In genomic region chr12:69906411-69907216, GRCh38 we compare ENCODE assay signal across 11 cellular contexts.
A peak's percentile ranks its signal among the peaks of the same experiment; 100 is the strongest.
DNase-seq lines count a peak whose midpoint lies in the region; ATAC-seq and TF ChIP-seq lines count a peak whose summit lies in the region.
"Had no signal": no experiment of that assay in that cellular context is flagged by ENCODE, and none has a peak within 500 bp of the region (broad histone marks: within the 10 kb centered on the region; RNA-seq: fewer than 3 reads in every experiment).

No MANE protein-coding gene starts in this region.

- no peaks in the 10 kb centered on the region for H3K9me3 ChIP-seq in left lung
- H3K9me3 ChIP-seq in H9 (ENCODE audit: control insufficient read depth, low read depth, low read length) = no peaks in the 10 kb centered on the region

- H3T11ph ChIP-seq in H9 (ENCODE audit: low read length) = no peak overlapping the region

- H3K14ac ChIP-seq in H9 (ENCODE audit: insufficient read depth, low read length) = no peak overlapping the region

- H4K8ac ChIP-seq in H9 (replicated peaks; ENCODE audit: insufficient read length, low read depth, low read length) = no peak overlapping the region

- H4K5ac ChIP-seq in H9 (ENCODE audit: insufficient read length, low read depth, low read length) = no peak overlapping the region

- no peak overlapping the region for H3K4me3 Mint-ChIP-seq in H9
- H3K4me3 Mint-ChIP-seq in glutamatergic neuron (ENCODE audit: unreplicated experiment) = no peak overlapping the region
- H3K4me3 Mint-ChIP-seq: brain had no signal

- H4K20me1 ChIP-seq in H9 (ENCODE audit: control insufficient read depth, insufficient read depth, insufficient read length) = no peaks in the 10 kb centered on the region

- no CpG with 5 or more reads among the region's 4 CpGs for WGBS in H9 (ENCODE audit: extremely low coverage, insufficient read length, low lambda C conversion rate)

- H3K27me3 Mint-ChIP-seq in H9 (ENCODE audit: low read depth) (no peaks in the 10 kb centered on the region), glutamatergic neuron (ENCODE audit: unreplicated experiment) (no peaks in the 10 kb centered on the region)
- H3K27me3 Mint-ChIP-seq: brain had no signal

- H3K27ac Mint-ChIP-seq in H9 (no peak overlapping the region), glutamatergic neuron (ENCODE audit: unreplicated experiment) (no peak overlapping the region)
- H3K27ac Mint-ChIP-seq: brain had no signal

- no peak overlapping the region for H2AFZ ChIP-seq in H9 (ENCODE audit: low read length)

- H2BK5ac ChIP-seq in H9 (ENCODE audit: insufficient read length, low read length) = no peak overlapping the region

- H3K79me1 ChIP-seq in H9 (ENCODE audit: insufficient read depth, low read depth, low read length, poor library complexity, severe bottlenecking) = no peaks in the 10 kb centered on the region

- H3K18ac ChIP-seq in H9 (ENCODE audit: insufficient read length, low read depth, low read length) = no peak overlapping the region

- ATAC-seq in GM18520 (IDR thresholded peaks at IDR 0.05; ENCODE audit: unreplicated experiment) (peak; percentile 85), GM21619 (IDR thresholded peaks at IDR 0.05; ENCODE audit: unreplicated experiment) (peak; percentile 87), HG03280 (IDR thresholded peaks at IDR 0.05; ENCODE audit: unreplicated experiment) (peak; percentile 85), left lung (peak; percentile 91)

- TF ChIP-seq CTCF in left lung (IDR thresholded peaks at IDR 0.05) (no peak), H9 (conservative IDR thresholded peaks at IDR 0.05) (no peak), glutamatergic neuron (IDR thresholded peaks at IDR 0.05; ENCODE audit: partially characterized antibody, unreplicated experiment) (no peak)

- H3K27ac ChIP-seq in left lung (no peak overlapping the region), H9 (ENCODE audit: insufficient read length, low read depth, low read length) (no peak overlapping the region)

- no peaks in the 10 kb centered on the region for H3K9me3 Mint-ChIP-seq in H9
- no peaks in the 10 kb centered on the region for H3K9me3 Mint-ChIP-seq in glutamatergic neuron (ENCODE audit: unreplicated experiment)

- H3K4me1 Mint-ChIP-seq in H9 (peaks cover 12 to 14% of the 10 kb centered on the region in 2 experiments), glutamatergic neuron (ENCODE audit: low read depth, unreplicated experiment) (no peaks in the 10 kb centered on the region)

- intact Hi-C loops in left lung (cut with DNase I) = no loop called here

- H3K36me3 Mint-ChIP-seq in H9 (ENCODE audit: insufficient read depth in 1 of 3, low read depth in 3 of 3) (no peaks in the 10 kb centered on the region; a peak in 1 of 7 replicates), glutamatergic neuron (ENCODE audit: unreplicated experiment) (no peaks in the 10 kb centered on the region)
- H3K36me3 Mint-ChIP-seq: brain had no signal

- H2BK15ac ChIP-seq in H9 (ENCODE audit: low read depth, low read length) = no peak overlapping the region

- no peaks in the 10 kb centered on the region for H3K79me2 ChIP-seq in H9 (ENCODE audit: insufficient read depth, low read length)

- no peak overlapping the region for H2BK20ac ChIP-seq in H9 (ENCODE audit: low read depth, low read length, poor library complexity, severe bottlenecking)

- no peaks in the 10 kb centered on the region for H3K23me2 ChIP-seq in H9 (ENCODE audit: insufficient read length, low read depth, low read length, poor library complexity, severe bottlenecking)

- DNase-seq in left lung (no peak), H9 (no peak), NCI-H2171 (lab: John Stamatoyannopoulos, UW) (no peak), glutamatergic neuron (no peak)
- DNase-seq in stimulated activated CD4-positive, alpha-beta T cell treated with anti-CD3 and anti-CD28 coated beads, Interleukin-2, amount 100 ng/mL, for 48 hours = no peak
- DNase-seq: DMS153, NCI-H2081 treated with DMSO at 0.1 percent for 48 hours had no signal

- H4K91ac ChIP-seq in H9 (ENCODE audit: insufficient read length, low read depth, low read length) = no peak overlapping the region

- H2BK120ac ChIP-seq in H9 (ENCODE audit: low read depth, low read length, poor library complexity, severe bottlenecking) = no peak overlapping the region

- H3K23ac ChIP-seq in H9 (ENCODE audit: insufficient read length, low read depth, low read length) = no peak overlapping the region

- no peak overlapping the region for H2BK12ac ChIP-seq in H9 (ENCODE audit: insufficient read length, low read depth, low read length)

- no peaks in the 10 kb centered on the region for H3K4me1 ChIP-seq in left lung
- H3K4me1 ChIP-seq in H9 (ENCODE audit: insufficient read depth, low read length) = peaks cover 3% of the 10 kb centered on the region; the same call in 1 of the 2 replicates

- H3K56ac ChIP-seq in H9 (ENCODE audit: insufficient read length, low read depth, low read length) = no peak overlapping the region

- H3K4me3 ChIP-seq in left lung = no peak overlapping the region

- H3K27me3 ChIP-seq in left lung (no peaks in the 10 kb centered on the region), H9 (ENCODE audit: insufficient read depth, low read length) (no peaks in the 10 kb centered on the region)

- no peak overlapping the region for H3K4ac ChIP-seq in H9 (ENCODE audit: low read depth, low read length)

- no peak overlapping the region for H2AK5ac ChIP-seq in H9 (ENCODE audit: insufficient read length, low read length)

- H3K9ac ChIP-seq in H9 (ENCODE audit: extremely low read depth, insufficient read length, low read length) = no peak overlapping the region

- H3K4me2 ChIP-seq in H9 (ENCODE audit: insufficient read depth, insufficient read length, low read length) = no peak overlapping the region

- H3K36me3 ChIP-seq in left lung = no peaks in the 10 kb centered on the region
